27 cellular contexts compared by ENCODE assay signal in genomic region chr15:66999046-66999557, GRCh38.
"Had no signal": no experiment of that assay in that cellular context is flagged by ENCODE, and none has a peak within 500 bp of the region (broad histone marks: within the 10 kb centered on the region; RNA-seq: fewer than 3 reads in every experiment).

No MANE protein-coding gene starts in this region.

- H2AFZ ChIP-seq: hepatocyte had no signal

- H3K4me1 ChIP-seq: esophagus squamous epithelium, gastroesophageal sphincter, heart left ventricle, pancreas, sigmoid colon, testis, upper lobe of left lung had no signal

- H3K27me3 ChIP-seq: foreskin keratinocyte, gastroesophageal sphincter, heart left ventricle, hepatocyte, neutrophil, pancreas, sigmoid colon, spleen, testis, tibial artery, upper lobe of left lung had no signal

- H3K79me2 ChIP-seq: hepatocyte had no signal

- DNase-seq: cortex of kidney; effector memory CD8-positive, alpha-beta T cell; erythroblast; esophagus squamous epithelium; foreskin keratinocyte; heart left ventricle; kidney; naive B cell; pancreas; sigmoid colon; spleen; stimulated activated CD4-positive, alpha-beta T cell treated with anti-CD3 and anti-CD28 coated beads, Interleukin-4, amount 100 ng/mL, for 4 hours; stimulated activated naive CD8-positive, alpha-beta T cell treated with anti-CD3 and anti-CD28 coated beads, Interleukin-15, Interleukin-2, amounts not matched to agents 100 U/mL and 50 U/mL, for 24 hours; substantia nigra; testis; tibial artery; upper lobe of left lung had no signal

- H3K27ac ChIP-seq: esophagus squamous epithelium, foreskin keratinocyte, gastroesophageal sphincter, heart left ventricle, hepatocyte, neutrophil, pancreas, sigmoid colon, skin epidermis, spleen, testis, tibial artery, upper lobe of left lung had no signal

- ATAC-seq: effector memory CD8-positive, alpha-beta T cell; foreskin keratinocyte; gastroesophageal sphincter; heart left ventricle; left lobe of liver; natural killer cell treated with Interleukin-12 subunit alpha and Interleukin-12 subunit beta and Interleukin-15 and Interleukin-18, amount 100 ng/mL, for 72 hours; pancreas; stimulated activated memory B cell treated with anti-CD40 and anti-IgM and Interleukin-4, amounts not matched to agents 10 μg/mL and 1 μg/mL and 100 μg/mL, for 72 hours; stimulated activated naive CD8-positive, alpha-beta T cell treated with anti-CD3 and anti-CD28 coated beads, Interleukin-15, Interleukin-2, amounts not matched to agents 100 U/mL and 50 U/mL, for 24 hours had no signal

- FAIRE-seq: endometrium, kidney, pancreas, urothelium cell line had no signal

- H3K9me3 ChIP-seq: esophagus squamous epithelium, gastroesophageal sphincter, neutrophil, pancreas, sigmoid colon, testis, tibial artery, upper lobe of left lung had no signal

- H3K4me2 ChIP-seq: hepatocyte had no signal

- H3K36me3 ChIP-seq: esophagus squamous epithelium, gastroesophageal sphincter, heart left ventricle, neutrophil, pancreas, sigmoid colon, spleen, tibial artery, upper lobe of left lung had no signal

- H3K4me3 ChIP-seq: esophagus squamous epithelium, gastroesophageal sphincter, heart left ventricle, hepatocyte, lung, pancreas, sigmoid colon, skin epidermis, spleen, testis, tibial artery, upper lobe of left lung had no signal
